Comparison of ENCODE assay signal across 25 cellular contexts in genomic region chr6:166036321-166037105, GRCh38.
"Had no signal": no experiment of that assay in that cellular context is flagged by ENCODE, and none has a peak within 500 bp of the region (broad histone marks: within the 10 kb centered on the region; RNA-seq: fewer than 3 reads in every experiment).

No MANE protein-coding gene starts in this region.

- ATAC-seq: heart left ventricle; left colon; left ventricle myocardium superior; sciatic nerve; stimulated activated memory B cell treated with anti-CD40 and anti-IgM and Interleukin-4, amounts not matched to agents 10 μg/mL and 1 μg/mL and 100 μg/mL, for 72 hours had no signal

- H3K36me3 ChIP-seq: heart left ventricle, prostate gland, spleen, tibial artery, upper lobe of left lung, uterus had no signal

- H3K4me3 ChIP-seq: heart left ventricle, lung, prostate gland, spleen, tibial artery, upper lobe of left lung, uterus had no signal

- FAIRE-seq: frontal cortex had no signal

- H3K36me3 Mint-ChIP-seq: naive B cell; stimulated activated memory B cell treated with anti-CD40 and anti-IgM and Interleukin-4, amounts not matched to agents 10 μg/mL and 1 μg/mL and 100 μg/mL, for 72 hours had no signal

- H3K9me3 ChIP-seq: prostate gland, upper lobe of left lung, uterus had no signal

- H3K4me1 Mint-ChIP-seq: naive B cell; stimulated activated memory B cell treated with anti-CD40 and anti-IgM and Interleukin-4, amounts not matched to agents 10 μg/mL and 1 μg/mL and 100 μg/mL, for 72 hours had no signal

- H3K79me2 ChIP-seq: parathyroid adenoma had no signal

- DNase-seq: dermis blood vessel endothelial cell; effector CD4-positive, alpha-beta T cell; endodermal cell; heart left ventricle; hippocampal formation; left colon; left ventricle myocardium superior; mesendoderm; naive B cell; occipital lobe; spleen; stimulated activated CD4-positive, alpha-beta T cell treated with anti-CD3 and anti-CD28 coated beads, Interleukin-15, amount 100 ng/mL, for 24 hours; stimulated activated CD4-positive, alpha-beta T cell treated with anti-CD3 and anti-CD28 coated beads, Interleukin-1b, Interleukin-23, amount 100 ng/mL, for 48 hours; stimulated activated CD4-positive, alpha-beta T cell treated with anti-CD3 and anti-CD28 coated beads, Interleukin-4, amount 100 ng/mL, for 24 hours; tibial artery; upper lobe of left lung; uterus had no signal

- H3K27ac Mint-ChIP-seq: endodermal cell; naive B cell; nephron; stimulated activated memory B cell treated with anti-CD40 and anti-IgM and Interleukin-4, amounts not matched to agents 10 μg/mL and 1 μg/mL and 100 μg/mL, for 72 hours; stimulated activated naive CD8-positive, alpha-beta T cell treated with anti-CD3 and anti-CD28 coated beads, Interleukin-15, Interleukin-2, amounts not matched to agents 100 ng/mL and 50 ng/mL, for 24 hours had no signal

- H2AFZ ChIP-seq: parathyroid adenoma had no signal

- H3K4me3 Mint-ChIP-seq: endodermal cell; naive B cell; nephron; stimulated activated memory B cell treated with anti-CD40 and anti-IgM and Interleukin-4, amounts not matched to agents 10 μg/mL and 1 μg/mL and 100 μg/mL, for 72 hours; stimulated activated naive CD8-positive, alpha-beta T cell treated with anti-CD3 and anti-CD28 coated beads, Interleukin-15, Interleukin-2, amounts not matched to agents 100 ng/mL and 50 ng/mL, for 24 hours had no signal

- H3K27ac ChIP-seq: heart left ventricle, parathyroid adenoma, prostate gland, spleen, tibial artery, upper lobe of left lung, uterus had no signal

- H3K27me3 ChIP-seq: heart left ventricle, spleen, tibial artery, upper lobe of left lung, uterus had no signal

- H3K9ac ChIP-seq: parathyroid adenoma had no signal

- H3K4me1 ChIP-seq: parathyroid adenoma, prostate gland, spleen, tibial artery, upper lobe of left lung, uterus had no signal
